Comparison of ENCODE assay signal across 2 cellular contexts in the genomic region with DNA sequence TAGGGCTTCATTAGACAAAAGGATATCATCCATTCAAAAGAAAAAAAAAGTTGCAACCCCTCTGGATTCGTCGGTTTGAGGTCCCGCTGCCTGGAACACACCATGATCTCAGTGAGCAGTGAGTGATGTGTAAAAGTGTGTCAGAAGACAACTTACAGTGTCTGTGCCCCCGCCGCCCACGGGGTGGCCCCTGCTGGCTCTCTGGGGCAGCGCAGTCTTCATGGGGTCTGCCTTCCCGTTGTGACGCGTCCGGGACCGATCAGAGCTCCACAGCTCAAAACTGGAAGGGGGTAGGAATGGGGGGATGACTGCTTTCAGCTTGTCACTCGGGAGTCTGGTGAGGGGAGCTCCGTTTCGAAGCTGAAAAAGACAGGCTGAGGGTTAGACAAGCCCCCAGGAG.
TF ChIP-seq lines count a peak whose summit lies in the region.

No MANE protein-coding gene starts in this region.

TF ChIP-seq in HCT116, 20 proteins besides CTCF, POLR2A, EP300 and RAD21:
- TF ChIP-seq EZH2 (IDR thresholded peaks at IDR 0.05) (no peak), SP1 (IDR thresholded peaks at IDR 0.05; ENCODE audit: low read depth) (no peak), JUND (IDR thresholded peaks at IDR 0.05) (no peak), ZFX (IDR thresholded peaks at IDR 0.05) (no peak), ELF1 (IDR thresholded peaks at IDR 0.05; ENCODE audit: borderline replicate concordance, low read depth) (no peak), ZNF274 (IDR thresholded peaks at IDR 0.05; ENCODE audit: low read depth, low read length) (no peak), CBX3 (IDR thresholded peaks at IDR 0.05; ENCODE audit: low read depth) (no peak)

TF ChIP-seq in K562, 482 proteins besides CTCF, POLR2A, EP300 and RAD21:
- TF ChIP-seq EGR1 (conservative IDR thresholded peaks at IDR 0.05) (peak; percentile 22; the same call in 1 of the 2 replicates), HNRNPUL1 (IDR thresholded peaks at IDR 0.05; ENCODE audit: low read length) (no peak), CBX1 (IDR thresholded peaks at IDR 0.05; ENCODE audit: low read depth) (no peak), ZNF384 (IDR thresholded peaks at IDR 0.05; ENCODE audit: low read depth, low read length) (no peak), FOXK1 (CRISPR knock-in tag; IDR thresholded peaks at IDR 0.05; ENCODE audit: borderline replicate concordance) (no peak), IRF2 (CRISPR knock-in tag; IDR thresholded peaks at IDR 0.05) (no peak)
- TF ChIP-seq, protein P1, sequence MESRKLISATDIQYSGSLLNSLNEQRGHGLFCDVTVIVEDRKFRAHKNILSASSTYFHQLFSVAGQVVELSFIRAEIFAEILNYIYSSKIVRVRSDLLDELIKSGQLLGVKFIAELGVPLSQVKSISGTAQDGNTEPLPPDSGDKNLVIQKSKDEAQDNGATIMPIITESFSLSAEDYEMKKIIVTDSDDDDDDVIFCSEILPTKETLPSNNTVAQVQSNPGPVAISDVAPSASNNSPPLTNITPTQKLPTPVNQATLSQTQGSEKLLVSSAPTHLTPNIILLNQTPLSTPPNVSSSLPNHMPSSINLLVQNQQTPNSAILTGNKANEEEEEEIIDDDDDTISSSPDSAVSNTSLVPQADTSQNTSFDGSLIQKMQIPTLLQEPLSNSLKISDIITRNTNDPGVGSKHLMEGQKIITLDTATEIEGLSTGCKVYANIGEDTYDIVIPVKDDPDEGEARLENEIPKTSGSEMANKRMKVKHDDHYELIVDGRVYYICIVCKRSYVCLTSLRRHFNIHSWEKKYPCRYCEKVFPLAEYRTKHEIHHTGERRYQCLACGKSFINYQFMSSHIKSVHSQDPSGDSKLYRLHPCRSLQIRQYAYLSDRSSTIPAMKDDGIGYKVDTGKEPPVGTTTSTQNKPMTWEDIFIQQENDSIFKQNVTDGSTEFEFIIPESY (CRISPR knock-in tag; IDR thresholded peaks at IDR 0.05) = no peak
- TF ChIP-seq, protein P2, sequence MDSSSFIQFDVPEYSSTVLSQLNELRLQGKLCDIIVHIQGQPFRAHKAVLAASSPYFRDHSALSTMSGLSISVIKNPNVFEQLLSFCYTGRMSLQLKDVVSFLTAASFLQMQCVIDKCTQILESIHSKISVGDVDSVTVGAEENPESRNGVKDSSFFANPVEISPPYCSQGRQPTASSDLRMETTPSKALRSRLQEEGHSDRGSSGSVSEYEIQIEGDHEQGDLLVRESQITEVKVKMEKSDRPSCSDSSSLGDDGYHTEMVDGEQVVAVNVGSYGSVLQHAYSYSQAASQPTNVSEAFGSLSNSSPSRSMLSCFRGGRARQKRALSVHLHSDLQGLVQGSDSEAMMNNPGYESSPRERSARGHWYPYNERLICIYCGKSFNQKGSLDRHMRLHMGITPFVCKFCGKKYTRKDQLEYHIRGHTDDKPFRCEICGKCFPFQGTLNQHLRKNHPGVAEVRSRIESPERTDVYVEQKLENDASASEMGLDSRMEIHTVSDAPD (CRISPR knock-in tag; IDR thresholded peaks at IDR 0.05) = no peak
